ENCODE assay signal across 1 cellular context in the genomic region with DNA sequence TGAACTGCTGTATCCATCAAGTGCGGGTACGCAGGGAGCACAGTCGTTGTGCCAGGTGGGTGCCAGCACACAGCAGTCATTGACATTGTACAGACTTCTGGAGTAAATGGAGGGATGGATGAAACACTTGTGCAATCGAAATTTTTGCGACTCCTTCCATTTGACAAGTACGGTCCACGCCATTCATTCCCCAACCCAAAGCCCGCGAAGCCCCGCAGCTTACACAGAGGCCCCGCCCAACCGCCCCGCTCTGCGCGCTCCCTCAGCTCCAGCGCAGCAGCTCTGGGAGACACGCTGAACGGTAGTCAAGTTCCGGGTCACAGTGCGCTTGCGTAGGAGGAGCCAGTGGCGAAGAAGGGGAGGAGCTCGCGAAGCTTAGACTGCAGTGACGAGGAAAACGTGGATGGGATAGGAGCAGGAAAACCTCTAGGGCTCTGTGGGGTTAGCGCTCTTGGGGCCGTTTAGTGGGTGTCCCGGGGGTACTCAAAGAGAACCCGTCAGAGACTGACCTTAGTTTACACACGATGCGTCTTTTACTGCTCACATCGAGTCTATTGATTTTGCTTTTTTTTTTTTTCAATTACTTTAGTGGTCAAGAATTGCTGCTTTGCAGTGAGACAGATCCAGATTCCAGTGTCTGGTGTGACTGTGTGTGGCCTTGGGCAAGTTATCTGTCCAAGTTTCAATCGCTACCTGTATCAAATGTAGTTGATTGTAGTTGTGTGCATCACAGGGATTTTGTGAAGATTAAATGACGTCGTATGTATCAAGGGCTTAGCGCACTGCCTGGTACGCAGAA.
TF ChIP-seq lines count a peak whose summit lies in the region.

No MANE protein-coding gene starts in this region.

TF ChIP-seq in HepG2, 621 proteins besides CTCF, POLR2A, EP300 and RAD21 (continued from another document and continues in another):
- TF ChIP-seq, protein P1, sequence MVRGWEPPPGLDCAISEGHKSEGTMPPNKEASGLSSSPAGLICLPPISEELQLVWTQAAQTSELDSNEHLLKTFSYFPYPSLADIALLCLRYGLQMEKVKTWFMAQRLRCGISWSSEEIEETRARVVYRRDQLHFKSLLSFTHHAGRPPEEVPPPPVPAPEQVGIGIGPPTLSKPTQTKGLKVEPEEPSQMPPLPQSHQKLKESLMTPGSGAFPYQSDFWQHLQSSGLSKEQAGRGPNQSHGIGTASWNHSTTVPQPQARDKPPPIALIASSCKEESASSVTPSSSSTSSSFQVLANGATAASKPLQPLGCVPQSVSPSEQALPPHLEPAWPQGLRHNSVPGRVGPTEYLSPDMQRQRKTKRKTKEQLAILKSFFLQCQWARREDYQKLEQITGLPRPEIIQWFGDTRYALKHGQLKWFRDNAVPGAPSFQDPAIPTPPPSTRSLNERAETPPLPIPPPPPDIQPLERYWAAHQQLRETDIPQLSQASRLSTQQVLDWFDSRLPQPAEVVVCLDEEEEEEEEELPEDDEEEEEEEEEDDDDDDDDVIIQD (CRISPR knock-in tag; IDR thresholded peaks at IDR 0.05; ENCODE audit: low read depth) = peak; percentile 88; the same call in 1 of the 2 replicates
- TF ChIP-seq, protein P2, sequence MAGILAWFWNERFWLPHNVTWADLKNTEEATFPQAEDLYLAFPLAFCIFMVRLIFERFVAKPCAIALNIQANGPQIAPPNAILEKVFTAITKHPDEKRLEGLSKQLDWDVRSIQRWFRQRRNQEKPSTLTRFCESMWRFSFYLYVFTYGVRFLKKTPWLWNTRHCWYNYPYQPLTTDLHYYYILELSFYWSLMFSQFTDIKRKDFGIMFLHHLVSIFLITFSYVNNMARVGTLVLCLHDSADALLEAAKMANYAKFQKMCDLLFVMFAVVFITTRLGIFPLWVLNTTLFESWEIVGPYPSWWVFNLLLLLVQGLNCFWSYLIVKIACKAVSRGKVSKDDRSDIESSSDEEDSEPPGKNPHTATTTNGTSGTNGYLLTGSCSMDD (CRISPR knock-in tag; IDR thresholded peaks at IDR 0.05) = no peak
- TF ChIP-seq HES4 (CRISPR knock-in tag; IDR thresholded peaks at IDR 0.05; ENCODE audit: borderline replicate concordance) = no peak
- TF ChIP-seq, protein P3, sequence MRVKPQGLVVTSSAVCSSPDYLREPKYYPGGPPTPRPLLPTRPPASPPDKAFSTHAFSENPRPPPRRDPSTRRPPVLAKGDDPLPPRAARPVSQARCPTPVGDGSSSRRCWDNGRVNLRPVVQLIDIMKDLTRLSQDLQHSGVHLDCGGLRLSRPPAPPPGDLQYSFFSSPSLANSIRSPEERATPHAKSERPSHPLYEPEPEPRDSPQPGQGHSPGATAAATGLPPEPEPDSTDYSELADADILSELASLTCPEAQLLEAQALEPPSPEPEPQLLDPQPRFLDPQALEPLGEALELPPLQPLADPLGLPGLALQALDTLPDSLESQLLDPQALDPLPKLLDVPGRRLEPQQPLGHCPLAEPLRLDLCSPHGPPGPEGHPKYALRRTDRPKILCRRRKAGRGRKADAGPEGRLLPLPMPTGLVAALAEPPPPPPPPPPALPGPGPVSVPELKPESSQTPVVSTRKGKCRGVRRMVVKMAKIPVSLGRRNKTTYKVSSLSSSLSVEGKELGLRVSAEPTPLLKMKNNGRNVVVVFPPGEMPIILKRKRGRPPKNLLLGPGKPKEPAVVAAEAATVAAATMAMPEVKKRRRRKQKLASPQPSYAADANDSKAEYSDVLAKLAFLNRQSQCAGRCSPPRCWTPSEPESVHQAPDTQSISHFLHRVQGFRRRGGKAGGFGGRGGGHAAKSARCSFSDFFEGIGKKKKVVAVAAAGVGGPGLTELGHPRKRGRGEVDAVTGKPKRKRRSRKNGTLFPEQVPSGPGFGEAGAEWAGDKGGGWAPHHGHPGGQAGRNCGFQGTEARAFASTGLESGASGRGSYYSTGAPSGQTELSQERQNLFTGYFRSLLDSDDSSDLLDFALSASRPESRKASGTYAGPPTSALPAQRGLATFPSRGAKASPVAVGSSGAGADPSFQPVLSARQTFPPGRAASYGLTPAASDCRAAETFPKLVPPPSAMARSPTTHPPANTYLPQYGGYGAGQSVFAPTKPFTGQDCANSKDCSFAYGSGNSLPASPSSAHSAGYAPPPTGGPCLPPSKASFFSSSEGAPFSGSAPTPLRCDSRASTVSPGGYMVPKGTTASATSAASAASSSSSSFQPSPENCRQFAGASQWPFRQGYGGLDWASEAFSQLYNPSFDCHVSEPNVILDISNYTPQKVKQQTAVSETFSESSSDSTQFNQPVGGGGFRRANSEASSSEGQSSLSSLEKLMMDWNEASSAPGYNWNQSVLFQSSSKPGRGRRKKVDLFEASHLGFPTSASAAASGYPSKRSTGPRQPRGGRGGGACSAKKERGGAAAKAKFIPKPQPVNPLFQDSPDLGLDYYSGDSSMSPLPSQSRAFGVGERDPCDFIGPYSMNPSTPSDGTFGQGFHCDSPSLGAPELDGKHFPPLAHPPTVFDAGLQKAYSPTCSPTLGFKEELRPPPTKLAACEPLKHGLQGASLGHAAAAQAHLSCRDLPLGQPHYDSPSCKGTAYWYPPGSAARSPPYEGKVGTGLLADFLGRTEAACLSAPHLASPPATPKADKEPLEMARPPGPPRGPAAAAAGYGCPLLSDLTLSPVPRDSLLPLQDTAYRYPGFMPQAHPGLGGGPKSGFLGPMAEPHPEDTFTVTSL (CRISPR knock-in tag; IDR thresholded peaks at IDR 0.05; ENCODE audit: borderline replicate concordance) = no peak
- TF ChIP-seq, protein P4, sequence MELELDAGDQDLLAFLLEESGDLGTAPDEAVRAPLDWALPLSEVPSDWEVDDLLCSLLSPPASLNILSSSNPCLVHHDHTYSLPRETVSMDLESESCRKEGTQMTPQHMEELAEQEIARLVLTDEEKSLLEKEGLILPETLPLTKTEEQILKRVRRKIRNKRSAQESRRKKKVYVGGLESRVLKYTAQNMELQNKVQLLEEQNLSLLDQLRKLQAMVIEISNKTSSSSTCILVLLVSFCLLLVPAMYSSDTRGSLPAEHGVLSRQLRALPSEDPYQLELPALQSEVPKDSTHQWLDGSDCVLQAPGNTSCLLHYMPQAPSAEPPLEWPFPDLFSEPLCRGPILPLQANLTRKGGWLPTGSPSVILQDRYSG (CRISPR knock-in tag; IDR thresholded peaks at IDR 0.05) = no peak
- TF ChIP-seq, protein P5, sequence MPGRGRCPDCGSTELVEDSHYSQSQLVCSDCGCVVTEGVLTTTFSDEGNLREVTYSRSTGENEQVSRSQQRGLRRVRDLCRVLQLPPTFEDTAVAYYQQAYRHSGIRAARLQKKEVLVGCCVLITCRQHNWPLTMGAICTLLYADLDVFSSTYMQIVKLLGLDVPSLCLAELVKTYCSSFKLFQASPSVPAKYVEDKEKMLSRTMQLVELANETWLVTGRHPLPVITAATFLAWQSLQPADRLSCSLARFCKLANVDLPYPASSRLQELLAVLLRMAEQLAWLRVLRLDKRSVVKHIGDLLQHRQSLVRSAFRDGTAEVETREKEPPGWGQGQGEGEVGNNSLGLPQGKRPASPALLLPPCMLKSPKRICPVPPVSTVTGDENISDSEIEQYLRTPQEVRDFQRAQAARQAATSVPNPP (CRISPR knock-in tag; IDR thresholded peaks at IDR 0.05) = no peak
- TF ChIP-seq SETDB1 (CRISPR knock-in tag; IDR thresholded peaks at IDR 0.05; ENCODE audit: borderline replicate concordance) = no peak
- no peak for TF ChIP-seq HHEX (CRISPR knock-in tag; IDR thresholded peaks at IDR 0.05)
- peak; percentile 39 for TF ChIP-seq NFKBIZ (CRISPR knock-in tag; IDR thresholded peaks at IDR 0.05)
- TF ChIP-seq ZNF382 (CRISPR knock-in tag; IDR thresholded peaks at IDR 0.05; ENCODE audit: borderline replicate concordance) = no peak
- TF ChIP-seq, protein P6, sequence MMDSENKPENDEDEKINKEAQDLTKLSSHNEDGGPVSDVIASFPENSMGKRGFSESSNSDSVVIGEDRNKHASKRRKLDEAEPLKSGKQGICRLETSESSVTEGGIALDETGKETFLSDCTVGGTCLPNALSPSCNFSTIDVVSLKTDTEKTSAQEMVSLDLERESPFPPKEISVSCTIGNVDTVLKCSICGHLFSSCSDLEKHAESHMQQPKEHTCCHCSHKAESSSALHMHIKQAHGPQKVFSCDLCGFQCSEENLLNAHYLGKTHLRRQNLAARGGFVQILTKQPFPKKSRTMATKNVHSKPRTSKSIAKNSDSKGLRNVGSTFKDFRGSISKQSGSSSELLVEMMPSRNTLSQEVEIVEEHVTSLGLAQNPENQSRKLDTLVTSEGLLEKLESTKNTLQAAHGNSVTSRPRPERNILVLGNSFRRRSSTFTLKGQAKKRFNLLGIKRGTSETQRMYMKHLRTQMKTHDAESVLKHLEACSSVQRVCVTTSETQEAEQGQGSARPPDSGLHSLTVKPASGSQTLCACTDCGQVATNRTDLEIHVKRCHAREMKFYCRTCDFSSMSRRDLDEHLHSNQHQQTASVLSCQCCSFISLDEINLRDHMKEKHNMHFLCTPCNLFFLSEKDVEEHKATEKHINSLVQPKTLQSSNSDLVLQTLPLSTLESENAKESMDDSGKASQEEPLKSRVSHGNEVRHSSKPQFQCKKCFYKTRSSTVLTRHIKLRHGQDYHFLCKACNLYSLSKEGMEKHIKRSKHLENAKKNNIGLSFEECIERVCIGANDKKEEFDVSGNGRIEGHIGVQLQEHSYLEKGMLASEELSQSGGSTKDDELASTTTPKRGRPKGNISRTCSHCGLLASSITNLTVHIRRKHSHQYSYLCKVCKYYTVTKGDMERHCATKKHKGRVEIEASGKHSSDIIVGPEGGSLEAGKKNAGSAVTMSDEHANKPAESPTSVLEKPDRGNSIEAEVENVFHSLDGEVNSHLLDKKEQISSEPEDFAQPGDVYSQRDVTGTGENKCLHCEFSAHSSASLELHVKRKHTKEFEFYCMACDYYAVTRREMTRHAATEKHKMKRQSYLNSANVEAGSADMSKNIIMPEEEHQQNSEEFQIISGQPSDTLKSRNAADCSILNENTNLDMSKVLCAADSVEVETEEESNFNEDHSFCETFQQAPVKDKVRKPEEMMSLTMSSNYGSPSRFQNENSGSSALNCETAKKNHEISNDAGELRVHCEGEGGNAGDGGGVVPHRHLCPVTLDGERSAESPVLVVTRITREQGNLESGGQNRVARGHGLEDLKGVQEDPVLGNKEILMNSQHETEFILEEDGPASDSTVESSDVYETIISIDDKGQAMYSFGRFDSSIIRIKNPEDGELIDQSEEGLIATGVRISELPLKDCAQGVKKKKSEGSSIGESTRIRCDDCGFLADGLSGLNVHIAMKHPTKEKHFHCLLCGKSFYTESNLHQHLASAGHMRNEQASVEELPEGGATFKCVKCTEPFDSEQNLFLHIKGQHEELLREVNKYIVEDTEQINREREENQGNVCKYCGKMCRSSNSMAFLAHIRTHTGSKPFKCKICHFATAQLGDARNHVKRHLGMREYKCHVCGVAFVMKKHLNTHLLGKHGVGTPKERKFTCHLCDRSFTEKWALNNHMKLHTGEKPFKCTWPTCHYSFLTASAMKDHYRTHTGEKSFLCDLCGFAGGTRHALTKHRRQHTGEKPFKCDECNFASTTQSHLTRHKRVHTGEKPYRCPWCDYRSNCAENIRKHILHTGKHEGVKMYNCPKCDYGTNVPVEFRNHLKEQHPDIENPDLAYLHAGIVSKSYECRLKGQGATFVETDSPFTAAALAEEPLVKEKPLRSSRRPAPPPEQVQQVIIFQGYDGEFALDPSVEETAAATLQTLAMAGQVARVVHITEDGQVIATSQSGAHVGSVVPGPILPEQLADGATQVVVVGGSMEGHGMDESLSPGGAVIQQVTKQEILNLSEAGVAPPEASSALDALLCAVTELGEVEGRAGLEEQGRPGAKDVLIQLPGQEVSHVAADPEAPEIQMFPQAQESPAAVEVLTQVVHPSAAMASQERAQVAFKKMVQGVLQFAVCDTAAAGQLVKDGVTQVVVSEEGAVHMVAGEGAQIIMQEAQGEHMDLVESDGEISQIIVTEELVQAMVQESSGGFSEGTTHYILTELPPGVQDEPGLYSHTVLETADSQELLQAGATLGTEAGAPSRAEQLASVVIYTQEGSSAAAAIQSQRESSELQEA (CRISPR knock-in tag; IDR thresholded peaks at IDR 0.05; ENCODE audit: not compliant biosample characterization) = peak; percentile 23
- TF ChIP-seq MZF1 (CRISPR knock-in tag; IDR thresholded peaks at IDR 0.05; ENCODE audit: borderline replicate concordance) = no peak
- no peak for TF ChIP-seq FOXK2 (IDR thresholded peaks at IDR 0.05)
- TF ChIP-seq, protein P7, sequence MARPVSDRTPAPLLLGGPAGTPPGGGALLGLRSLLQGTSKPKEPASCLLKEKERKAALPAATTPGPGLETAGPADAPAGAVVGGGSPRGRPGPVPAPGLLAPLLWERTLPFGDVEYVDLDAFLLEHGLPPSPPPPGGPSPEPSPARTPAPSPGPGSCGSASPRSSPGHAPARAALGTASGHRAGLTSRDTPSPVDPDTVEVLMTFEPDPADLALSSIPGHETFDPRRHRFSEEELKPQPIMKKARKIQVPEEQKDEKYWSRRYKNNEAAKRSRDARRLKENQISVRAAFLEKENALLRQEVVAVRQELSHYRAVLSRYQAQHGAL (CRISPR knock-in tag; IDR thresholded peaks at IDR 0.05; ENCODE audit: not compliant biosample characterization) = no peak
- TF ChIP-seq ZNF546 (CRISPR knock-in tag; conservative IDR thresholded peaks at IDR 0.05) = no peak
- peak; percentile 59; the same call in 1 of the 2 replicates for TF ChIP-seq MIXL1 (CRISPR knock-in tag; IDR thresholded peaks at IDR 0.05)
- TF ChIP-seq HNF4A (CRISPR knock-in tag; IDR thresholded peaks at IDR 0.05) = no peak
- TF ChIP-seq ZNF468 (CRISPR knock-in tag; IDR thresholded peaks at IDR 0.05) = no peak
- TF ChIP-seq AKAP8 (CRISPR knock-in tag; IDR thresholded peaks at IDR 0.05) = no peak
- TF ChIP-seq HCFC1 (IDR thresholded peaks at IDR 0.05; ENCODE audit: low read depth, low read length) = no peak
- TF ChIP-seq, protein P8, sequence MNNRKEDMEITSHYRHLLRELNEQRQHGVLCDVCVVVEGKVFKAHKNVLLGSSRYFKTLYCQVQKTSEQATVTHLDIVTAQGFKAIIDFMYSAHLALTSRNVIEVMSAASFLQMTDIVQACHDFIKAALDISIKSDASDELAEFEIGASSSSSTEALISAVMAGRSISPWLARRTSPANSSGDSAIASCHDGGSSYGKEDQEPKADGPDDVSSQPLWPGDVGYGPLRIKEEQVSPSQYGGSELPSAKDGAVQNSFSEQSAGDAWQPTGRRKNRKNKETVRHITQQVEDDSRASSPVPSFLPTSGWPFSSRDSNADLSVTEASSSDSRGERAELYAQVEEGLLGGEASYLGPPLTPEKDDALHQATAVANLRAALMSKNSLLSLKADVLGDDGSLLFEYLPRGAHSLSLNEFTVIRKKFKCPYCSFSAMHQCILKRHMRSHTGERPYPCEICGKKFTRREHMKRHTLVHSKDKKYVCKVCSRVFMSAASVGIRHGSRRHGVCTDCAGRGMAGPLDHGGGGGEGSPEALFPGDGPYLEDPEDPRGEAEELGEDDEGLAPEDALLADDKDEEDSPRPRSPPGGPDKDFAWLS (CRISPR knock-in tag; IDR thresholded peaks at IDR 0.05; ENCODE audit: borderline replicate concordance) = no peak
- TF ChIP-seq ZFP82 (CRISPR knock-in tag; IDR thresholded peaks at IDR 0.05; ENCODE audit: borderline replicate concordance) = no peak
- TF ChIP-seq, protein P9, sequence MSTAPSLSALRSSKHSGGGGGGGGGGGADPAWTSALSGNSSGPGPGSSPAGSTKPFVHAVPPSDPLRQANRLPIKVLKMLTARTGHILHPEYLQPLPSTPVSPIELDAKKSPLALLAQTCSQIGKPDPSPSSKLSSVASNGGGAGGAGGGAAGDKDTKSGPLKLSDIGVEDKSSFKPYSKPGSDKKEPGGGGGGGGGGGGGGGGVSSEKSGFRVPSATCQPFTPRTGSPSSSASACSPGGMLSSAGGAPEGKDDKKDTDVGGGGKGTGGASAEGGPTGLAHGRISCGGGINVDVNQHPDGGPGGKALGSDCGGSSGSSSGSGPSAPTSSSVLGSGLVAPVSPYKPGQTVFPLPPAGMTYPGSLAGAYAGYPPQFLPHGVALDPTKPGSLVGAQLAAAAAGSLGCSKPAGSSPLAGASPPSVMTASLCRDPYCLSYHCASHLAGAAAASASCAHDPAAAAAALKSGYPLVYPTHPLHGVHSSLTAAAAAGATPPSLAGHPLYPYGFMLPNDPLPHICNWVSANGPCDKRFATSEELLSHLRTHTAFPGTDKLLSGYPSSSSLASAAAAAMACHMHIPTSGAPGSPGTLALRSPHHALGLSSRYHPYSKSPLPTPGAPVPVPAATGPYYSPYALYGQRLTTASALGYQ (CRISPR knock-in tag; IDR thresholded peaks at IDR 0.05) = 0 out of 2 replicates have a peak, but pooled peaks have one; percentile 53
- peak; percentile 20; the same call in 1 of the 2 replicates for TF ChIP-seq NCOA2 (CRISPR knock-in tag; IDR thresholded peaks at IDR 0.05)
